34 cellular contexts compared by ENCODE assay signal in the genomic region with DNA sequence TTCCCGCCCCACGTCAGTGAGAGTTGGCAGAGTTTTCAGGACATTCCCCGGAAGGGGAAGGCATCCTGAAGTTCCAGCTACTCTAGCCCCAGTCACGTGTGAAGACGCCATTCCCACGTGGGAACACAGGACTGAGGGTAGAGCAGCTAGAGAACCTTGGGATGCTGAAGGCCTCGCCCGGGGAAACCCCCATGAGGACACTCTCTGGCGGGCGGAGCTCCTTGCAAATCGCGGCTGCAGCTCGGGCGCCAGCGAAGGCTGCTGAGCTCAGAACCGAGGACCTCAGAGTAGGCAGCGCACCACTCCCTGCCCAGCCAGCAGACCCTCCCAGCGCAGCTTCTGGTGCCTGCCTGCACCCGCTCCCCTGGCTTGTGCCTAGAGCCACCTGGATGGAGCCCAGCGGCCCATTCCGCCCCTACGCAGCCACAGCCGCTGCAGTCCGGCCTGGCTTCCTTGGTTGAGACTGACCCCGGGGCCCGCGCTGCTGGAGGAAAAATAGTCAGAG.
"Had no signal": no experiment of that assay in that cellular context is flagged by ENCODE, and none has a peak within 500 bp of the region (broad histone marks: within the 10 kb centered on the region; RNA-seq: fewer than 3 reads in every experiment).

No MANE protein-coding gene starts in this region.

- H3K4me1 Mint-ChIP-seq: activated CD4-positive, alpha-beta T cell treated with anti-CD3 and anti-CD28 coated beads for 36 hours; activated CD4-positive, alpha-beta T cell treated with anti-CD3 and anti-CD28 coated beads, Interleukin-2, amount 10 ng/mL, durations not matched to agents 24 days and 14 days; endodermal cell had no signal

- H3K36me3 Mint-ChIP-seq: activated CD4-positive, alpha-beta memory T cell treated with anti-CD3 and anti-CD28 coated beads for 36 hours; activated naive CD4-positive, alpha-beta T cell treated with anti-CD3 and anti-CD28 coated beads, Interleukin-2, amount 10 ng/mL, durations not matched to agents 7 days and 5 days; activated naive CD4-positive, alpha-beta T cell treated with anti-CD3 and anti-CD28 coated beads, Interleukin-2, amount 50 U/mL, for 72 hours; activated naive CD8-positive, alpha-beta T cell treated with anti-CD3 and anti-CD28 coated beads, Interleukin-2, amount 10 ng/mL, durations not matched to agents 7 days and 5 days had no signal

- H3K27ac Mint-ChIP-seq: activated CD4-positive, alpha-beta memory T cell treated with anti-CD3 and anti-CD28 coated beads for 36 hours; activated CD4-positive, alpha-beta T cell treated with anti-CD3 and anti-CD28 coated beads for 36 hours; activated CD4-positive, alpha-beta T cell treated with anti-CD3 and anti-CD28 coated beads, Interleukin-2, amount 10 ng/mL, durations not matched to agents 24 days and 14 days; activated CD8-positive, alpha-beta memory T cell treated with anti-CD3 and anti-CD28 coated beads, Interleukin-2, amount 10 ng/mL, durations not matched to agents 7 days and 5 days; activated CD8-positive, alpha-beta T cell treated with anti-CD3 and anti-CD28 coated beads, Interleukin-2, amount 10 ng/mL, durations not matched to agents 7 days and 5 days; activated naive CD4-positive, alpha-beta T cell treated with anti-CD3 and anti-CD28 coated beads, Interleukin-2, amount 10 ng/mL, durations not matched to agents 7 days and 5 days; activated naive CD4-positive, alpha-beta T cell treated with anti-CD3 and anti-CD28 coated beads, Interleukin-2, amount 50 U/mL, for 72 hours; activated naive CD8-positive, alpha-beta T cell treated with anti-CD3 and anti-CD28 coated beads, Interleukin-2, amount 10 ng/mL, durations not matched to agents 7 days and 5 days; activated T-helper 1 cell treated with anti-CD3 and anti-CD28 coated beads, Interleukin-12 subunit alpha, Interleukin-12 subunit beta, Interleukin-2, Interleukin-4 antibody, amounts not matched to agents 30 ng/mL and 10 ng/mL and 1 ng/mL, durations not matched to agents 14 hours and 24 hours and 36 hours; activated T-helper 2 cell treated with anti-CD3 and anti-CD28 coated beads, Interferon-gamma antibody, Interleukin-2, Interleukin-4, amounts not matched to agents 10 μg/mL and 5 μg/mL and 100 μg/mL, durations not matched to agents 14 hours and 24 hours and 36 hours; dendritic cell treated with granulocyte-macrophage colony-stimulating factor and Interleukin-4, amounts not matched to agents 40 ng/mL and 50 ng/mL, for 4 days; endodermal cell; T-helper 17 cell; T-helper 2 cell treated with Interferon-gamma antibody and Interleukin-4, amounts not matched to agents 5 μg/mL and 100 μg/mL, for 36 hours had no signal

- DNase-seq: activated CD4-positive, alpha-beta memory T cell treated with anti-CD3 and anti-CD28 coated beads for 36 hours; activated CD4-positive, alpha-beta T cell treated with anti-CD3 and anti-CD28 coated beads for 36 hours; activated CD4-positive, alpha-beta T cell treated with anti-CD3 and anti-CD28 coated beads, Interleukin-2, amount 10 ng/mL, durations not matched to agents 24 days and 14 days; activated CD4-positive, CD25-positive, alpha-beta regulatory T cell; activated CD4-positive, CD25-positive, alpha-beta regulatory T cell treated with anti-CD3 and anti-CD28 coated beads, Interleukin-2, amount 50 U/mL, for 72 hours; activated CD8-positive, alpha-beta memory T cell treated with anti-CD3 and anti-CD28 coated beads, Interleukin-2, amount 10 ng/mL, durations not matched to agents 7 days and 5 days; activated CD8-positive, alpha-beta memory T cell treated with anti-CD3 and anti-CD28 coated beads, Interleukin-2, amount 50 U/mL, for 4 hours; activated CD8-positive, alpha-beta T cell treated with anti-CD3 and anti-CD28 coated beads, Interleukin-2, amount 10 ng/mL, durations not matched to agents 7 days and 5 days; activated effector memory CD4-positive, alpha-beta T cell treated with anti-CD3 and anti-CD28 coated beads, Interleukin-2, amount 50 U/mL, for 16 hours; activated naive CD4-positive, alpha-beta T cell treated with anti-CD3 and anti-CD28 coated beads, Interleukin-2, amount 10 ng/mL, durations not matched to agents 7 days and 5 days; activated naive CD8-positive, alpha-beta T cell treated with anti-CD3 and anti-CD28 coated beads, Interleukin-2, amount 10 ng/mL, durations not matched to agents 7 days and 5 days; activated T-cell treated with anti-CD3 and anti-CD28 coated beads, Interleukin-2, amount 50 U/mL, for 1 hour; activated T-cell treated with anti-CD3 and anti-CD28 coated beads, Interleukin-2, amount 50 U/mL, for 48 hours; anterior cingulate cortex; brain microvascular endothelial cell; dorsolateral prefrontal cortex; effector memory CD4-positive, alpha-beta T cell; endodermal cell; foreskin fibroblast; head of caudate nucleus; T-helper 17 cell; T1000; WERI-Rb-1 had no signal

- FAIRE-seq: astrocyte, bronchial epithelial cell, frontal cortex had no signal

- ATAC-seq: activated CD4-positive, alpha-beta T cell treated with anti-CD3 and anti-CD28 coated beads for 36 hours; activated CD8-positive, alpha-beta memory T cell treated with anti-CD3 and anti-CD28 coated beads, Interleukin-2, amount 10 ng/mL, durations not matched to agents 7 days and 5 days; activated CD8-positive, alpha-beta T cell treated with anti-CD3 and anti-CD28 coated beads, Interleukin-2, amount 10 ng/mL, durations not matched to agents 7 days and 5 days; activated naive CD4-positive, alpha-beta T cell treated with anti-CD3 and anti-CD28 coated beads, Interleukin-2, amount 50 U/mL, for 72 hours; esophagus mucosa; T-helper 17 cell had no signal

- H3K27ac ChIP-seq: brain microvascular endothelial cell, coronary artery, dorsolateral prefrontal cortex, WERI-Rb-1 had no signal

- H3K9me3 Mint-ChIP-seq: activated CD4-positive, alpha-beta memory T cell treated with anti-CD3 and anti-CD28 coated beads for 36 hours; activated CD4-positive, alpha-beta T cell treated with anti-CD3 and anti-CD28 coated beads, Interleukin-2, amount 10 ng/mL, durations not matched to agents 24 days and 14 days; activated naive CD4-positive, alpha-beta T cell treated with anti-CD3 and anti-CD28 coated beads, Interleukin-2, amount 10 ng/mL, durations not matched to agents 7 days and 5 days; activated naive CD4-positive, alpha-beta T cell treated with anti-CD3 and anti-CD28 coated beads, Interleukin-2, amount 50 U/mL, for 72 hours; activated naive CD8-positive, alpha-beta T cell treated with anti-CD3 and anti-CD28 coated beads, Interleukin-2, amount 10 ng/mL, durations not matched to agents 7 days and 5 days; activated T-helper 1 cell treated with anti-CD3 and anti-CD28 coated beads, Interleukin-12 subunit alpha, Interleukin-12 subunit beta, Interleukin-2, Interleukin-4 antibody, amounts not matched to agents 30 ng/mL and 10 ng/mL and 1 ng/mL, durations not matched to agents 14 hours and 24 hours and 36 hours; activated T-helper 2 cell treated with anti-CD3 and anti-CD28 coated beads, Interferon-gamma antibody, Interleukin-2, Interleukin-4, amounts not matched to agents 10 μg/mL and 5 μg/mL and 100 μg/mL, durations not matched to agents 14 hours and 24 hours and 36 hours; central memory CD8-positive, alpha-beta T cell; dendritic cell treated with granulocyte-macrophage colony-stimulating factor and Interleukin-4, amounts not matched to agents 40 ng/mL and 50 ng/mL, for 4 days; T-helper 2 cell treated with Interferon-gamma antibody and Interleukin-4, amounts not matched to agents 5 μg/mL and 100 μg/mL, for 36 hours had no signal

- H3K4me3 Mint-ChIP-seq: activated CD4-positive, alpha-beta memory T cell treated with anti-CD3 and anti-CD28 coated beads for 36 hours; activated CD4-positive, alpha-beta T cell treated with anti-CD3 and anti-CD28 coated beads for 36 hours; activated CD4-positive, alpha-beta T cell treated with anti-CD3 and anti-CD28 coated beads, Interleukin-2, amount 10 ng/mL, durations not matched to agents 24 days and 14 days; activated CD8-positive, alpha-beta memory T cell treated with anti-CD3 and anti-CD28 coated beads, Interleukin-2, amount 10 ng/mL, durations not matched to agents 7 days and 5 days; activated CD8-positive, alpha-beta T cell treated with anti-CD3 and anti-CD28 coated beads, Interleukin-2, amount 10 ng/mL, durations not matched to agents 7 days and 5 days; activated naive CD4-positive, alpha-beta T cell treated with anti-CD3 and anti-CD28 coated beads, Interleukin-2, amount 10 ng/mL, durations not matched to agents 7 days and 5 days; activated naive CD8-positive, alpha-beta T cell treated with anti-CD3 and anti-CD28 coated beads, Interleukin-2, amount 10 ng/mL, durations not matched to agents 7 days and 5 days; activated T-helper 1 cell treated with anti-CD3 and anti-CD28 coated beads, Interleukin-12 subunit alpha, Interleukin-12 subunit beta, Interleukin-2, Interleukin-4 antibody, amounts not matched to agents 30 ng/mL and 10 ng/mL and 1 ng/mL, durations not matched to agents 14 hours and 24 hours and 36 hours; central memory CD8-positive, alpha-beta T cell; dendritic cell treated with granulocyte-macrophage colony-stimulating factor and Interleukin-4, amounts not matched to agents 40 ng/mL and 50 ng/mL, for 4 days; endodermal cell; T-helper 17 cell; T-helper 2 cell treated with Interferon-gamma antibody and Interleukin-4, amounts not matched to agents 5 μg/mL and 100 μg/mL, for 36 hours had no signal

- H3K4me3 ChIP-seq: coronary artery, dorsolateral prefrontal cortex had no signal

- H3K27me3 Mint-ChIP-seq: activated CD4-positive, alpha-beta memory T cell treated with anti-CD3 and anti-CD28 coated beads for 36 hours; central memory CD8-positive, alpha-beta T cell had no signal

- H3K36me3 ChIP-seq: brain microvascular endothelial cell, WERI-Rb-1 had no signal

- H3K27me3 ChIP-seq: brain microvascular endothelial cell had no signal
